ENCODE assay signal across 1 cellular context in genomic region chr6:44257007-44257752, GRCh38.
A peak's percentile ranks its signal among the peaks of the same experiment; 100 is the strongest.
TF ChIP-seq lines count a peak whose summit lies in the region.

Gene SLC35B2 (minus strand): TSS chr6:44257528. CDS start chr6:44257410, 118 bp downstream.

TF ChIP-seq in HepG2, 621 proteins besides CTCF, POLR2A, EP300 and RAD21 (continued from another document and continues in another):
- TF ChIP-seq HNF1A (IDR thresholded peaks at IDR 0.05; ENCODE audit: low read depth) (no peak), HNF1A (CRISPR knock-in tag; IDR thresholded peaks at IDR 0.05; ENCODE audit: borderline replicate concordance) (peak; percentile 71), RBM22 (optimal IDR thresholded peaks at IDR 0.05; ENCODE audit: low read length) (peak; percentile 75), THAP7 (CRISPR knock-in tag; IDR thresholded peaks at IDR 0.05) (peak; percentile 88; the same call in 1 of the 2 replicates), AFF4 (CRISPR knock-in tag; IDR thresholded peaks at IDR 0.05) (peak; percentile 60; the same call in 1 of the 2 replicates), EED (CRISPR knock-in tag; IDR thresholded peaks at IDR 0.05) (peak; percentile 80; the same call in 1 of the 2 replicates), ZNF672 (CRISPR knock-in tag; IDR thresholded peaks at IDR 0.05) (peak; percentile 92; the same call in 1 of the 2 replicates), ZNF816 (CRISPR knock-in tag; IDR thresholded peaks at IDR 0.05; ENCODE audit: borderline replicate concordance) (peak; percentile 96; the same call in 1 of the 2 replicates), ZFP41 (CRISPR knock-in tag; IDR thresholded peaks at IDR 0.05; ENCODE audit: borderline replicate concordance) (peak; percentile 92; the same call in 1 of the 2 replicates), SRY (CRISPR knock-in tag; IDR thresholded peaks at IDR 0.05) (peak; percentile 55; the same call in 1 of the 2 replicates), ZNF709 (CRISPR knock-in tag; IDR thresholded peaks at IDR 0.05) (peak; percentile 91; the same call in 1 of the 2 replicates), TFDP1 (CRISPR knock-in tag; IDR thresholded peaks at IDR 0.05; ENCODE audit: borderline replicate concordance) (peak; percentile 66), ZSCAN5A (CRISPR knock-in tag; IDR thresholded peaks at IDR 0.05; ENCODE audit: borderline replicate concordance) (peak; percentile 80; the same call in 1 of the 2 replicates), SCMH1 (CRISPR knock-in tag; IDR thresholded peaks at IDR 0.05; ENCODE audit: borderline replicate concordance) (no peak), THAP9 (CRISPR knock-in tag; IDR thresholded peaks at IDR 0.05; ENCODE audit: borderline replicate concordance) (peak; percentile 76), DMAP1 (CRISPR knock-in tag; IDR thresholded peaks at IDR 0.05) (peak; percentile 94), CSRNP1 (CRISPR knock-in tag; IDR thresholded peaks at IDR 0.05) (peak; percentile 91; the same call in 1 of the 2 replicates), NFRKB (IDR thresholded peaks at IDR 0.05) (no peak), ZFYVE20 (CRISPR knock-in tag; IDR thresholded peaks at IDR 0.05; ENCODE audit: borderline replicate concordance, low read depth) (no peak), ZNF576 (CRISPR knock-in tag; IDR thresholded peaks at IDR 0.05) (no peak), MED8 (CRISPR knock-in tag; IDR thresholded peaks at IDR 0.05; ENCODE audit: insufficient replicate concordance) (no peak), PHF21A (CRISPR knock-in tag; IDR thresholded peaks at IDR 0.05) (peak; percentile 73), GFI1 (CRISPR knock-in tag; IDR thresholded peaks at IDR 0.05; ENCODE audit: borderline replicate concordance) (peak; percentile 86), ZNF646 (CRISPR knock-in tag; IDR thresholded peaks at IDR 0.05) (no peak), HOMEZ (CRISPR knock-in tag; IDR thresholded peaks at IDR 0.05; ENCODE audit: low read depth) (no peak; the same call in 1 of the 2 replicates), HHEX (CRISPR knock-in tag; IDR thresholded peaks at IDR 0.05) (peak; percentile 24; the same call in 1 of the 2 replicates)
